Comparison of ENCODE assay signal across 18 cellular contexts in the genomic region with DNA sequence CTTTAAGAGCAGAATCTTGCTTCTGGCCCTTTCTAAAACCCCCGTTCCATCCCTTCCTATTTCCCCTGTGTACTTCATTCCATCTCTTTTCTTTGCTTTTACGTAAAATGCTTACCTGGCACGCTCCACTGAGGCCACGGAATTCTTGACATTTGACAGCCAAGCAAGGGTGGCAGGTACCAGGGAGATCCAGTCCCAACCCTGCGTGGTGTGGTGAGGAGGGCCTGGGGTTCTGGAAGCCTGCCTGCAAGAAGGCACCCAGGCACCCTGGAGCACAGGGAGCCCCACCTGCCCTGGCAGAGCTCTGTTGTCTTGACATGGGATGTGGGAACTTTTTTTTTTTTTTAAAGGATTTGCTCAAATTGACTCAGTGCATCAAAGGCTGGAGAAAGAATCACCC. TPM values are rescaled to one million over a fixed set of nuclear protein-coding genes. Genes with fewer than 3 reads are reported as not detected.
DNase-seq lines count a peak whose midpoint lies in the region; ATAC-seq and TF ChIP-seq lines count a peak whose summit lies in the region.
"Had no signal": no experiment of that assay in that cellular context is flagged by ENCODE, and none has a peak within 500 bp of the region (broad histone marks: within the 10 kb centered on the region; RNA-seq: fewer than 3 reads in every experiment).

No MANE protein-coding gene starts in this region.

- WGBS in adrenal gland, 4 donors, result 90 to 97% (median 96%) methylated on average over 5 of the region's 5 CpGs

- H3K36me3 Mint-ChIP-seq in activated T-cell treated with anti-CD3 and anti-CD28 coated beads, Interleukin-2, amount 50 U/mL, for 24 hours (ENCODE audit: low read depth), result peaks cover 6% of the 10 kb centered on the region
- H3K36me3 Mint-ChIP-seq in activated T-helper 17 cell treated with anti-CD3 and anti-CD28 coated beads, Interleukin-2, amount 50 U/mL, for 72 hours (ENCODE audit: low read depth), result no peaks in the 10 kb centered on the region
- no peaks in the 10 kb centered on the region for H3K36me3 Mint-ChIP-seq in immature natural killer cell

- TF ChIP-seq POLR2A in adrenal gland (IDR thresholded peaks at IDR 0.05), result no peak

- no peak overlapping the region for H3K4me3 ChIP-seq in adrenal gland
- H3K4me3 ChIP-seq: skin epidermis had no signal

- H3K27ac Mint-ChIP-seq in activated T-cell treated with anti-CD3 and anti-CD28 coated beads, Interleukin-2, amount 50 U/mL, for 24 hours, result peak overlapping the region; percentile 95
- no peak overlapping the region for H3K27ac Mint-ChIP-seq in activated T-helper 17 cell treated with anti-CD3 and anti-CD28 coated beads, Interleukin-2, amount 50 U/mL, for 72 hours
- H3K27ac Mint-ChIP-seq in immature natural killer cell, result peak overlapping the region; percentile 50 to 95 (median 88)
- H3K27ac Mint-ChIP-seq: HFFc6 had no signal

- H3K27me3 Mint-ChIP-seq in activated T-cell treated with anti-CD3 and anti-CD28 coated beads, Interleukin-2, amount 50 U/mL, for 24 hours, result no peaks in the 10 kb centered on the region
- H3K27me3 Mint-ChIP-seq in activated T-helper 17 cell treated with anti-CD3 and anti-CD28 coated beads, Interleukin-2, amount 50 U/mL, for 72 hours, result no peaks in the 10 kb centered on the region
- H3K27me3 Mint-ChIP-seq in immature natural killer cell (ENCODE audit: low read depth in 3 of 3), result peaks cover 5 to 7% (median 6%) of the 10 kb centered on the region in 3 donors

- H3K4me1 Mint-ChIP-seq in activated T-cell treated with anti-CD3 and anti-CD28 coated beads, Interleukin-2, amount 50 U/mL, for 24 hours (ENCODE audit: low read depth), result peaks cover 53% of the 10 kb centered on the region
- peaks cover 29% of the 10 kb centered on the region for H3K4me1 Mint-ChIP-seq in activated T-helper 17 cell treated with anti-CD3 and anti-CD28 coated beads, Interleukin-2, amount 50 U/mL, for 72 hours
- peaks cover 45 to 54% of the 10 kb centered on the region in 2 donors for H3K4me1 Mint-ChIP-seq in immature natural killer cell

- H3K4me3 Mint-ChIP-seq in activated T-cell treated with anti-CD3 and anti-CD28 coated beads, Interleukin-2, amount 50 U/mL, for 24 hours, result peak overlapping the region; percentile 65
- H3K4me3 Mint-ChIP-seq in activated T-helper 17 cell treated with anti-CD3 and anti-CD28 coated beads, Interleukin-2, amount 50 U/mL, for 72 hours, result peak overlapping the region; percentile 65
- peak overlapping the region; percentile 33 to 89 (median 79) for H3K4me3 Mint-ChIP-seq in immature natural killer cell
- H3K4me3 Mint-ChIP-seq: HFFc6 had no signal

- TF ChIP-seq CTCF in adrenal gland (IDR thresholded peaks at IDR 0.05), result no peak

- H3K9me3 ChIP-seq in adrenal gland (replicated peaks in 1 of 3), result no peaks in the 10 kb centered on the region

- DNase-seq in activated T-cell treated with anti-CD3 and anti-CD28 coated beads, Interleukin-2, amount 50 U/mL, for 24 hours, result no peak
- no peak for DNase-seq in activated T-cell treated with anti-CD3 and anti-CD28 coated beads, Interleukin-2, amount 50 U/mL, for 48 hours
- DNase-seq in immature natural killer cell (no peak), adrenal gland (no peak), NCI-H1930 (lab: John Stamatoyannopoulos, UW) (no peak)
- DNase-seq: activated CD4-positive, alpha-beta T cell treated with anti-CD3 and anti-CD28 coated beads, Interleukin-2, amount 50 U/mL, for 4 hours; activated effector memory CD4-positive, alpha-beta T cell treated with Interleukin-2 at 50 U/mL for 16 hours; effector memory CD4-positive, alpha-beta T cell; HFFc6; IMR-90; NCI-H2107; NCI-H526 treated with DMSO at 0.1 percent for 48 hours; OCI-M1 had no signal

- intact Hi-C loops in adrenal gland (cut with DNase I), result no loop called here

- no peaks in the 10 kb centered on the region for H3K9me3 Mint-ChIP-seq in activated T-cell treated with anti-CD3 and anti-CD28 coated beads, Interleukin-2, amount 50 U/mL, for 24 hours
- no peaks in the 10 kb centered on the region for H3K9me3 Mint-ChIP-seq in activated T-helper 17 cell treated with anti-CD3 and anti-CD28 coated beads, Interleukin-2, amount 50 U/mL, for 72 hours
- no peaks in the 10 kb centered on the region for H3K9me3 Mint-ChIP-seq in immature natural killer cell
- H3K9me3 Mint-ChIP-seq: HFFc6 had no signal

- H3K27ac ChIP-seq in temporal lobe (ENCODE audit: low read depth, low read length) (peak overlapping the region; percentile 36), adrenal gland (no peak overlapping the region)

- peaks cover 0 to 8% of the 10 kb centered on the region in 2 donors for H3K4me1 ChIP-seq in adrenal gland (replicated peaks in 1 of 2)

- no peaks in the 10 kb centered on the region for H3K27me3 ChIP-seq in adrenal gland

- ATAC-seq in activated T-helper 17 cell treated with anti-CD3 and anti-CD28 coated beads, Interleukin-2, amount 50 U/mL, for 72 hours (replicated peaks), result no peak
- ATAC-seq in HG03175 (IDR thresholded peaks at IDR 0.05; ENCODE audit: unreplicated experiment), result no peak
- ATAC-seq: left lobe of liver had no signal

- H3K36me3 ChIP-seq in adrenal gland (replicated peaks in 1 of 2), result no peaks in the 10 kb centered on the region

RNA-seq across cellular contexts. Expression of a gene that starts 48.6 kb away (rescaled TPM):
- total RNA-seq in activated T-helper 17 cell treated with anti-CD3 and anti-CD28 coated beads, Interleukin-2, amount 50 U/mL, for 72 hours, result 10 to 100 TPM; 32.1 to 48.9 TPM
- polyA plus RNA-seq in immature natural killer cell (10 to 100 TPM; 19.5 to 53.0 (median 21.7) TPM), adrenal gland (100 to 1,000 TPM in 1 of 3 donors, 10 to 100 TPM in 2; 31.9 to 148 (median 40.2) TPM)
- total RNA-seq in temporal lobe (23.1 TPM), adrenal gland (100 to 1,000 TPM in 1 of 8 donors, 10 to 100 TPM in 7; 43.3 to 182 (median 51.9) TPM)
